In the genomic region with DNA sequence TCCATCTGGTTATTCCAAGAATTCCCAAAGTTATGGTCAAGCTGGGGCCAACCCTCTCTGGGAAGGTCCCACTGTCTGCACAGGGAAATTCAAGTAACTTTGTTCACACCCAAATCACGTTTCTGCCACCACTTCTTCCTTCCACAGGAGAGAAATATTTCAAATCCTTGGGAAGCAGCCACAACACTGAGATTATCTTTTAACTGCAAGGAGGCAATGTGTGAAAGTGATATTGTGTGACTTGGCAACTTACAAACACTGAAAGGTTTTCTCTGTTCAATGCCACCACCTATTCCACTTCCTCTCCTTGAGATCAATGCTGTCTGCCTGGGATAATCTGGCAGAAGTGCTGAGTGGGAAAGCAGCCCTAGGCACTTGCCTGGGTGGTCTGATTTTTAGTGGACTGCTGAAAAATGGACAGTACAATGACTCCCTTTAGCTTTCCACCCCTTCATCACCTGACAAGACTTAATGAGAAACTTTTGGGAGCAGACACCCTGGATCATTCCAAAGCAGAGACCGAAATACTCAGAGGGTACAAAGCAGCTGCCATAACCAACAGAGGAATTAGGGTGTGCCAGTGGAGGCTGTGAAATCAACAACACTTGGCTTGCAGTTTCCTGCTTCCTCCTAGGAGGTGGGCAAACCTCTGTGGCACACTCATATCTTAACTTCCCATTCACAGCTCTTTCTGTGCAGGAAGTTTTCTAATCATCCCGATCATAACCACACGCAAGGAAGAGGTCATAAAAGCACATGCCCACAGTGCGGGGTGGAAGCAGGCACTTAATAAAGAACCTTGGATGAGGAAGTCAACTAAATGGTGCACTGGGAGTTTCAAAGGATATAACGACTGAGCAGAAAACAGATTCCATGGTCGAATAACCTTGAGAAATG, we compare ENCODE assay signal across 11 cellular contexts. TPM values are rescaled to one million over a fixed set of nuclear protein-coding genes. Genes with fewer than 3 reads are reported as not detected.
A peak's percentile ranks its signal among the peaks of the same experiment; 100 is the strongest.
DNase-seq lines count a peak whose midpoint lies in the region; ATAC-seq, FAIRE-seq and TF ChIP-seq lines count a peak whose summit lies in the region.
"Had no signal": no experiment of that assay in that cellular context is flagged by ENCODE, and none has a peak within 500 bp of the region (broad histone marks: within the 10 kb centered on the region; RNA-seq: fewer than 3 reads in every experiment).

No MANE protein-coding gene starts in this region.

- ATAC-seq in lung (ENCODE audit: insufficient read depth, low FRiP score) = peak; percentile 25
- peak; percentile 54 for ATAC-seq in upper lobe of right lung
- no peak for ATAC-seq in GM21737 (IDR thresholded peaks at IDR 0.05; ENCODE audit: unreplicated experiment)
- ATAC-seq: body of pancreas had no signal

- TF ChIP-seq CTCF in astrocyte (IDR thresholded peaks at IDR 0.05; ENCODE audit: insufficient read depth, low read depth, low read length) (no peak), lung (IDR thresholded peaks at IDR 0.05; ENCODE audit: control extremely low read depth, extremely low read depth) (no peak), upper lobe of right lung (IDR thresholded peaks at IDR 0.05) (no peak)

- H3K27me3 ChIP-seq in astrocyte (ENCODE audit: insufficient read depth, low read length) (no peaks in the 10 kb centered on the region), lung (ENCODE audit: control insufficient read depth, insufficient read depth) (no peaks in the 10 kb centered on the region), upper lobe of right lung (no peaks in the 10 kb centered on the region)
- H3K27me3 ChIP-seq: body of pancreas had no signal

- no peak overlapping the region for H3K4me3 ChIP-seq in astrocyte (ENCODE audit: insufficient read depth, low read depth, low read length)
- no peak overlapping the region for H3K4me3 ChIP-seq in lung
- no peak overlapping the region for H3K4me3 ChIP-seq in upper lobe of right lung
- H3K4me3 ChIP-seq: body of pancreas had no signal

- no peak for DNase-seq in activated naive CD4-positive, alpha-beta T cell treated with Interleukin-2 at 50 U/mL for 16 hours
- DNase-seq in astrocyte (ENCODE audit: low read depth) = no peak
- DNase-seq in lung (ENCODE audit: low spot score) = no peak
- no peak for DNase-seq in upper lobe of right lung
- no peak for DNase-seq in NCI-H345 (lab: John Stamatoyannopoulos, UW)
- DNase-seq in RCC 7860 (ENCODE audit: low spot score) = no peak

- peaks cover 10% of the 10 kb centered on the region for H3K36me3 Mint-ChIP-seq in activated naive CD4-positive, alpha-beta T cell treated with anti-CD3 and anti-CD28 coated beads, Interleukin-2, amount 50 U/mL, for 24 hours
- H3K36me3 Mint-ChIP-seq in astrocyte (ENCODE audit: low read depth, unreplicated experiment) = peaks cover 16% of the 10 kb centered on the region

- peaks cover 90% of the 10 kb centered on the region for H3K4me1 Mint-ChIP-seq in activated naive CD4-positive, alpha-beta T cell treated with anti-CD3 and anti-CD28 coated beads, Interleukin-2, amount 50 U/mL, for 24 hours
- H3K4me1 Mint-ChIP-seq in astrocyte (ENCODE audit: low read depth, unreplicated experiment) = peaks cover 47% of the 10 kb centered on the region

- H3K9me3 ChIP-seq in astrocyte (ENCODE audit: insufficient read depth, low read depth, low read length) = no peaks in the 10 kb centered on the region
- H3K9me3 ChIP-seq in lung (ENCODE audit: control insufficient read depth in 2 of 2, insufficient read depth in 1 of 2, low read length in 1 of 2) = no peaks in the 10 kb centered on the region
- no peaks in the 10 kb centered on the region for H3K9me3 ChIP-seq in upper lobe of right lung
- H3K9me3 ChIP-seq: body of pancreas had no signal

- H3K36me3 ChIP-seq in astrocyte (ENCODE audit: insufficient read depth, low read length) (no peaks in the 10 kb centered on the region), lung (ENCODE audit: control insufficient read depth in 2 of 2, insufficient read depth in 2 of 2, low read length in 2 of 2) (peaks cover 0 to under 1% of the 10 kb centered on the region in 2 donors), upper lobe of right lung (no peaks in the 10 kb centered on the region)

- intact Hi-C loops in upper lobe of right lung (cut with DNase I) = no loop called here

- FAIRE-seq in astrocyte (lab: Jason Lieb, UNC) = no peak
- no peak for FAIRE-seq in RCC 7860 (lab: Jason Lieb, UNC)

- peaks cover 81% of the 10 kb centered on the region for H3K79me2 ChIP-seq in astrocyte (ENCODE audit: insufficient read depth, low read length)

- peak overlapping the region; percentile 57 for H3K4me3 Mint-ChIP-seq in activated naive CD4-positive, alpha-beta T cell treated with anti-CD3 and anti-CD28 coated beads, Interleukin-2, amount 50 U/mL, for 24 hours
- H3K4me3 Mint-ChIP-seq in astrocyte (ENCODE audit: unreplicated experiment) = no peak overlapping the region

- peak overlapping the region; percentile 66 for H3K27ac Mint-ChIP-seq in activated naive CD4-positive, alpha-beta T cell treated with anti-CD3 and anti-CD28 coated beads, Interleukin-2, amount 50 U/mL, for 24 hours
- H3K27ac Mint-ChIP-seq in astrocyte (ENCODE audit: unreplicated experiment) = peak overlapping the region; percentile 77

- 19 to 33% methylated on average over 7 of the region's 7 CpGs for WGBS in lung, 2 donors

- no peak overlapping the region for H3K9ac ChIP-seq in astrocyte (ENCODE audit: low read length)

- no peaks in the 10 kb centered on the region for H3K27me3 Mint-ChIP-seq in activated naive CD4-positive, alpha-beta T cell treated with anti-CD3 and anti-CD28 coated beads, Interleukin-2, amount 50 U/mL, for 24 hours
- no peaks in the 10 kb centered on the region for H3K27me3 Mint-ChIP-seq in astrocyte (ENCODE audit: low read depth, unreplicated experiment)

- H2AFZ ChIP-seq in astrocyte (ENCODE audit: low read depth, low read length) = no peak overlapping the region

- H3K4me2 ChIP-seq in astrocyte (ENCODE audit: low read length) = no peak overlapping the region

- H3K4me1 ChIP-seq in astrocyte (ENCODE audit: insufficient read depth, low read length) = peaks cover 18% of the 10 kb centered on the region
- H3K4me1 ChIP-seq in lung (ENCODE audit: control insufficient read depth in 2 of 2, insufficient read depth in 2 of 2, low read length in 2 of 2) = peaks cover 21 to 33% of the 10 kb centered on the region in 2 donors
- peaks cover 77% of the 10 kb centered on the region for H3K4me1 ChIP-seq in upper lobe of right lung

- peaks cover 89% of the 10 kb centered on the region for H4K20me1 ChIP-seq in astrocyte (ENCODE audit: insufficient read depth, low read length)

- H3K27ac ChIP-seq in astrocyte (ENCODE audit: low read depth, low read length) = no peak overlapping the region
- H3K27ac ChIP-seq in lung (ENCODE audit: low read depth in 1 of 2, low read length in 1 of 2) = peak overlapping the region; percentile 24 to 80
- H3K27ac ChIP-seq in upper lobe of right lung = peak overlapping the region; percentile 71

- H3K9me3 Mint-ChIP-seq in activated naive CD4-positive, alpha-beta T cell treated with anti-CD3 and anti-CD28 coated beads, Interleukin-2, amount 50 U/mL, for 24 hours = no peaks in the 10 kb centered on the region
- peaks cover 4% of the 10 kb centered on the region for H3K9me3 Mint-ChIP-seq in astrocyte (ENCODE audit: unreplicated experiment)

RNA-seq across cellular contexts. Expression of a gene that starts 5.4 kb away (rescaled TPM):
- 56.4 and 58.7 TPM in 2 replicates for total RNA-seq in astrocyte
- total RNA-seq in lung = 100 to 1,000 TPM in 1 of 2 donors, 10 to 100 TPM in 1; 51.2 to 122 TPM
- 100 to 1,000 TPM in 1 of 2 donors, 10 to 100 TPM in 1; 62.7 to 103 TPM for polyA plus RNA-seq in lung
- 115 TPM for total RNA-seq in upper lobe of right lung

RNA-seq across cellular contexts. Expression of a gene that starts 22.0 kb away (rescaled TPM):
- total RNA-seq in astrocyte (25.9 and 29.2 TPM in 2 replicates), lung (10 to 100 TPM; 28.5 to 42.4 TPM), upper lobe of right lung (26.7 TPM)
- 10 to 100 TPM; 13.7 to 31.7 TPM for polyA plus RNA-seq in lung

RNA-seq across cellular contexts. Expression of a gene that starts 24.9 kb away (rescaled TPM):
- total RNA-seq in astrocyte (14.2 and 15.6 TPM in 2 replicates), lung (10 to 100 TPM; 20.6 to 46.8 TPM), upper lobe of right lung (43.9 TPM)
- 10 to 100 TPM; 30.6 to 54.5 TPM for polyA plus RNA-seq in lung

RNA-seq across cellular contexts. Expression of a gene that starts 38.8 kb away (rescaled TPM):
- 86.4 and 97.1 TPM in 2 replicates for total RNA-seq in astrocyte
- 10 to 100 TPM; 49.7 to 88.4 TPM for total RNA-seq in lung
- 10 to 100 TPM; 32.4 to 35.3 TPM for polyA plus RNA-seq in lung
- total RNA-seq in upper lobe of right lung = 75.4 TPM

RNA-seq across cellular contexts. Expression of a gene that starts 41.4 kb away (rescaled TPM):
- total RNA-seq in astrocyte (not detected in 2 replicates), lung (not detected), upper lobe of right lung (not detected)
- polyA plus RNA-seq in lung = under 1 TPM; 0.10 to 0.13 TPM
- total RNA-seq: body of pancreas, SK-MEL-5 had no signal
- polyA plus RNA-seq: BJ had no signal
